In the genomic region with DNA sequence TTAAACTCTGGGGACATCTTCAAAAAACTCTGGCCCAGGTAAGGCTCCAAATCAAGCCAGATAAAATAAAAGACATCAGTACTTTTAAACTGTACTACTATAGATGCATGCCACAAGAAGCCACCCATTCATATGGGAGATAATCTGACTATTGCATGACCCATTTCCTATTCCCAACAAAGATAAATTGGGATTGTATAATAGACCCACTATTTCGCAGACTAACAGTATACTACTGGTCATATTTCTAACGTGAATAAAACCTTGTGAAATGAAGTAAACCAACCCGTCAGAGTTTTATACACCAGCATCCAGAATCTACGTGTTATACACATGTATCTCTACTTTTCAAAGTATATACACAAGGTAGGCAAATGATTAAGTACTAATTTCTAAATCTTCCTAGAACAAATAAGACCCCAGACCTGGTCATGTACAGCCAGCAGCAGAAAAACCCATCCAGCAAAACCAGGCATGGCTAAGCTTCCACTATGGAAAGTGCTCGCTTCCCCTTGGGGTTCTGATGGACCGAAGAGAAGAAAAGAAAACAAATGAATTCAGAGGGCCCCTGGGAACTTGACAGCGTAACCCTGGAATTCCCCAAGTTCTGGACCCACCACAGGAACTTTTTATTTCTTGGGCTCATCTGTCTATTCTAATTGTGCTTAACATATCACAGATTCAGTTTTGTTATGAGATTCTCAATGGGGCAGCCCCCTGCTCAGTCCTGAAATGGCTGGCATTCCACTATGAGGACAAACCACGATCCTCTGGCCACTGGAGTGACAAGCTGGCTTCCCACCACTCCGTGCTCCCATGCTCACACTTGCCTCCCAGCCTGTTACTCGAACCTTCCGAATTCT, we compare ENCODE assay signal across 1 cellular context.
TF ChIP-seq lines count a peak whose summit lies in the region.

No MANE protein-coding gene starts in this region.

TF ChIP-seq in GM12878, 131 proteins besides CTCF, POLR2A, EP300 and RAD21 (continued from another document):
- no peak for TF ChIP-seq WRNIP1 (IDR thresholded peaks at IDR 0.05; ENCODE audit: borderline replicate concordance, low read depth, low read length)
- 0 out of 2 replicates have a peak, but pooled peaks have one; percentile 50 for TF ChIP-seq STAT3 (IDR thresholded peaks at IDR 0.05; ENCODE audit: low read depth, low read length)
- no peak for TF ChIP-seq MYC (IDR thresholded peaks at IDR 0.05; ENCODE audit: insufficient read depth, insufficient read length, insufficient replicate concordance, low read length, severe bottlenecking)
- TF ChIP-seq, protein P1, sequence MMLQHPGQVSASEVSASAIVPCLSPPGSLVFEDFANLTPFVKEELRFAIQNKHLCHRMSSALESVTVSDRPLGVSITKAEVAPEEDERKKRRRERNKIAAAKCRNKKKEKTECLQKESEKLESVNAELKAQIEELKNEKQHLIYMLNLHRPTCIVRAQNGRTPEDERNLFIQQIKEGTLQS (IDR thresholded peaks at IDR 0.05; ENCODE audit: borderline replicate concordance, extremely low read depth, low read depth, low read length) = no peak
- TF ChIP-seq MLLT1 (IDR thresholded peaks at IDR 0.05) = 0 out of 2 replicates have a peak, but pooled peaks have one; percentile 20
- no peak for TF ChIP-seq BMI1 (IDR thresholded peaks at IDR 0.05; ENCODE audit: borderline replicate concordance)
- no peak for TF ChIP-seq HDAC2 (IDR thresholded peaks at IDR 0.05)
- TF ChIP-seq IKZF1 (conservative IDR thresholded peaks at IDR 0.05) = peak; percentile 95
- no peak for TF ChIP-seq NRF1 (conservative IDR thresholded peaks at IDR 0.05; ENCODE audit: low read depth, low read length)
- no peak; the same call in 1 of the 2 replicates for TF ChIP-seq MTA3 (IDR thresholded peaks at IDR 0.05; ENCODE audit: borderline replicate concordance, low read length)
- no peak for TF ChIP-seq CEBPB (IDR thresholded peaks at IDR 0.05; ENCODE audit: borderline replicate concordance in 1 of 2, low read depth in 2 of 2, low read length in 2 of 2)
- peak; percentile 91 for TF ChIP-seq RELB (IDR thresholded peaks at IDR 0.05; ENCODE audit: low read depth)
- peak; percentile 55; the same call in 1 of the 2 replicates for TF ChIP-seq ATF2 (IDR thresholded peaks at IDR 0.05; ENCODE audit: low read length)
- no peak for TF ChIP-seq SIN3A (IDR thresholded peaks at IDR 0.05; ENCODE audit: low read depth, low read length)
- TF ChIP-seq ZBED1 (IDR thresholded peaks at IDR 0.05; ENCODE audit: borderline replicate concordance) = peak; percentile 47; the same call in 1 of the 2 replicates
- TF ChIP-seq BACH1 (IDR thresholded peaks at IDR 0.05; ENCODE audit: borderline replicate concordance) = no peak
- TF ChIP-seq POLR2AphosphoS5 (IDR thresholded peaks at IDR 0.05; ENCODE audit: low read length) = peak; percentile 58
- TF ChIP-seq, protein P2, sequence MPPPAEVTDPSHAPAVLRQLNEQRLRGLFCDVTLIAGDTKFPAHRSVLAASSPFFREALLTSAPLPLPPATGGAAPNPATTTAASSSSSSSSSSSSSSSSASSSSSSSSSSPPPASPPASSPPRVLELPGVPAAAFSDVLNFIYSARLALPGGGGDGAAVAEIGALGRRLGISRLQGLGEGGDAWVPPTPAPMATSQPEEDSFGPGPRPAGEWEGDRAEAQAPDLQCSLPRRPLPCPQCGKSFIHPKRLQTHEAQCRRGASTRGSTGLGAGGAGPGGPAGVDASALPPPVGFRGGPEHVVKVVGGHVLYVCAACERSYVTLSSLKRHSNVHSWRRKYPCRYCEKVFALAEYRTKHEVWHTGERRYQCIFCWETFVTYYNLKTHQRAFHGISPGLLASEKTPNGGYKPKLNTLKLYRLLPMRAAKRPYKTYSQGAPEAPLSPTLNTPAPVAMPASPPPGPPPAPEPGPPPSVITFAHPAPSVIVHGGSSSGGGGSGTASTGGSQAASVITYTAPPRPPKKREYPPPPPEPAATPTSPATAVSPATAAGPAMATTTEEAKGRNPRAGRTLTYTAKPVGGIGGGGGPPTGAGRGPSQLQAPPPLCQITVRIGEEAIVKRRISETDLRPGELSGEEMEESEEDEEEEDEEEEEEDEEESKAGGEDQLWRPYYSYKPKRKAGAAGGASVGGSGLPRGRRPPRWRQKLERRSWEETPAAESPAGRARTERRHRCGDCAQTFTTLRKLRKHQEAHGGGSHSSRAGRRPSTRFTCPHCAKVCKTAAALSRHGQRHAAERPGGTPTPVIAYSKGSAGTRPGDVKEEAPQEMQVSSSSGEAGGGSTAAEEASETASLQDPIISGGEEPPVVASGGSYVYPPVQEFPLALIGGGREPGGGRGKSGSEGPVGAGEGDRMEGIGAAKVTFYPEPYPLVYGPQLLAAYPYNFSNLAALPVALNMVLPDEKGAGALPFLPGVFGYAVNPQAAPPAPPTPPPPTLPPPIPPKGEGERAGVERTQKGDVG (CRISPR knock-in tag; IDR thresholded peaks at IDR 0.05) = no peak
- peak; percentile 71; the same call in 1 of the 2 replicates for TF ChIP-seq DPF2 (IDR thresholded peaks at IDR 0.05)
- TF ChIP-seq CHD1 (IDR thresholded peaks at IDR 0.05; ENCODE audit: low read depth, low read length) = no peak
- TF ChIP-seq IKZF2 (IDR thresholded peaks at IDR 0.05) = peak; percentile 88 to 92
- TF ChIP-seq NR2C2 (IDR thresholded peaks at IDR 0.05; ENCODE audit: borderline replicate concordance, control insufficient read depth, insufficient read length, low read depth) = no peak
- no peak for TF ChIP-seq POLR2AphosphoS2 (IDR thresholded peaks at IDR 0.05; ENCODE audit: low read depth, low read length)
- TF ChIP-seq MEF2A (IDR thresholded peaks at IDR 0.05; ENCODE audit: insufficient read depth, low read depth, low read length) = no peak
- peak; percentile 95 for TF ChIP-seq EED (IDR thresholded peaks at IDR 0.05; ENCODE audit: low read depth)
- TF ChIP-seq, protein P3, sequence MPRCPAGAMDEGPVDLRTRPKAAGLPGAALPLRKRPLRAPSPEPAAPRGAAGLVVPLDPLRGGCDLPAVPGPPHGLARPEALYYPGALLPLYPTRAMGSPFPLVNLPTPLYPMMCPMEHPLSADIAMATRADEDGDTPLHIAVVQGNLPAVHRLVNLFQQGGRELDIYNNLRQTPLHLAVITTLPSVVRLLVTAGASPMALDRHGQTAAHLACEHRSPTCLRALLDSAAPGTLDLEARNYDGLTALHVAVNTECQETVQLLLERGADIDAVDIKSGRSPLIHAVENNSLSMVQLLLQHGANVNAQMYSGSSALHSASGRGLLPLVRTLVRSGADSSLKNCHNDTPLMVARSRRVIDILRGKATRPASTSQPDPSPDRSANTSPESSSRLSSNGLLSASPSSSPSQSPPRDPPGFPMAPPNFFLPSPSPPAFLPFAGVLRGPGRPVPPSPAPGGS (IDR thresholded peaks at IDR 0.05; ENCODE audit: borderline replicate concordance, insufficient read depth, low read depth, low read length, poor library complexity, severe bottlenecking) = peak; percentile 69
